ENCODE assay signal across 8 cellular contexts in the genomic region with DNA sequence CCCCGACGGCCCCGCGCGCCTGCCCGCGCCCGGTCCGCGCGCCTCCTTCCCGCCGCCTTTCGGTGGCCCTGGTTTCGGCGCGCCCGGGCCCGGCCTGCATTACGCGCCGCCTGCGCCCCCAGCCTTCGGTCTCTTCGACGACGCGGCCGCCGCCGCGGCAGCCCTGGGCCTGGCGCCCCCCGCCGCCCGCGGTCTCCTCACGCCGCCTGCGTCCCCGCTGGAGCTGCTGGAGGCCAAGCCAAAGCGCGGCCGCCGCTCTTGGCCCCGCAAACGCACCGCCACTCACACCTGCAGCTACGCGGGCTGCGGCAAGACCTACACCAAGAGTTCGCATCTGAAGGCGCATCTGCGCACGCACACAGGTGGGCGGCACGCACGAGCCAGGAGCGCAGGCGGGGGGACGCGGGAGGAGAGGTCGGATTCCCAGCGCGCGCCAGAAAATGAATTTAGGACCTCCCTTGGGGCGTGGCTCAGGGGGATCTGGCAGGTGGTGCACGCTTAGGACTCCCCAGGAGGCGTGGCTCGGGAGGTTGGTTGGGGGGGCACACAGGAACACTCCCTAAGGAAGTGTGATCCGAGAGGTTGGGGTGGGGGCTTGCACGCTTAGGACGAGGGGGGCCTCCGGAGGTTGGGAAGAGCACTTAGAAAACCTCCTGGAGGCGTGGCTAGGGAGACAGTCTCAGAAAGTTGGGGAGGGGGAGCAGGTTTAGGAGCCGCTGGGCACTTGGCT. TPM values are rescaled to one million over a fixed set of nuclear protein-coding genes. Genes with fewer than 3 reads are reported as not detected.
DNase-seq lines count a peak whose midpoint lies in the region; ATAC-seq lines count a peak whose summit lies in the region.

No MANE protein-coding gene starts in this region.

- H3K36me3 ChIP-seq in mucosa of rectum (ENCODE audit: control insufficient read depth in 2 of 2, insufficient read depth in 2 of 2, low read length in 2 of 2), result peaks cover 0 to 2% of the 10 kb centered on the region in 2 donors
- H3K36me3 ChIP-seq in thymus (ENCODE audit: control insufficient read depth, insufficient read depth), result peaks cover 10% of the 10 kb centered on the region

- WGBS in thymus, result 13% methylated on average over 76 of the region's 76 CpGs

- H3K27me3 ChIP-seq in mucosa of rectum (ENCODE audit: control insufficient read depth in 2 of 2, insufficient read depth in 2 of 2, low read length in 2 of 2), result peaks cover 3 to 10% of the 10 kb centered on the region in 2 donors
- H3K27me3 ChIP-seq in thymus (ENCODE audit: control insufficient read depth, insufficient read depth), result peaks cover 48% of the 10 kb centered on the region

- peak overlapping the region; percentile 65 to 74 for H3K9ac ChIP-seq in mucosa of rectum (ENCODE audit: low read depth in 1 of 2, low read length in 2 of 2)

- peak overlapping the region; percentile 74 to 75 for H3K4me3 ChIP-seq in mucosa of rectum (ENCODE audit: low read length in 2 of 2)
- H3K4me3 ChIP-seq in thymus (ENCODE audit: low read length), result peak overlapping the region; percentile 63

- no peak for ATAC-seq in GM19397 (IDR thresholded peaks at IDR 0.05; ENCODE audit: unreplicated experiment)

- H3K9me3 ChIP-seq in mucosa of rectum (ENCODE audit: control insufficient read depth in 2 of 2, low read length in 2 of 2), result no peaks in the 10 kb centered on the region
- peaks cover 1% of the 10 kb centered on the region for H3K9me3 ChIP-seq in thymus (ENCODE audit: control insufficient read depth)

- DNase-seq in NCI-H1694 treated with DMSO at 0.1 percent for 48 hours (lab: John Stamatoyannopoulos, UW), result peak; percentile 11
- DNase-seq in NCI-H1694 (lab: John Stamatoyannopoulos, UW), result no peak
- DNase-seq in T-helper 22 cell (ENCODE audit: low read depth), result peak; percentile 44
- peak; percentile 52 for DNase-seq in dermis blood vessel endothelial cell
- no peak for DNase-seq in SHP77 treated with DMSO at 0.1 percent for 48 hours (lab: John Stamatoyannopoulos, UW)

- peaks cover 18 to 22% of the 10 kb centered on the region in 2 donors for H3K4me1 ChIP-seq in mucosa of rectum (ENCODE audit: control insufficient read depth in 2 of 2, insufficient read depth in 2 of 2, low read length in 2 of 2)
- H3K4me1 ChIP-seq in thymus (ENCODE audit: control insufficient read depth, insufficient read depth, low read length), result peaks cover 18% of the 10 kb centered on the region

- H3K27ac ChIP-seq in mucosa of rectum (ENCODE audit: low read depth in 2 of 2, low read length in 2 of 2) (peak overlapping the region; percentile 62 to 77), thymus (ENCODE audit: low read depth) (peak overlapping the region; percentile 86)

RNA-seq across cellular contexts. Expression of a gene that starts 1.2 kb away (rescaled TPM):
- 4.4 and 5.1 TPM in 2 replicates for total RNA-seq in dermis blood vessel endothelial cell
- polyA plus RNA-seq in thymus, result 16.5 TPM

Comparison
In these comparisons a context has a peak if more than half of its experiments do, and no peak if none do; other contexts are left out.
1. DNase-seq: peak in NCI-H1694 treated with DMSO at 0.1 percent for 48 hours (single experiment), T-helper 22 cell (single experiment) and dermis blood vessel endothelial cell (single experiment); none in NCI-H1694 (single experiment) and SHP77 treated with DMSO at 0.1 percent for 48 hours (single experiment).